ENCODE assay signal across 24 cellular contexts in the genomic region with DNA sequence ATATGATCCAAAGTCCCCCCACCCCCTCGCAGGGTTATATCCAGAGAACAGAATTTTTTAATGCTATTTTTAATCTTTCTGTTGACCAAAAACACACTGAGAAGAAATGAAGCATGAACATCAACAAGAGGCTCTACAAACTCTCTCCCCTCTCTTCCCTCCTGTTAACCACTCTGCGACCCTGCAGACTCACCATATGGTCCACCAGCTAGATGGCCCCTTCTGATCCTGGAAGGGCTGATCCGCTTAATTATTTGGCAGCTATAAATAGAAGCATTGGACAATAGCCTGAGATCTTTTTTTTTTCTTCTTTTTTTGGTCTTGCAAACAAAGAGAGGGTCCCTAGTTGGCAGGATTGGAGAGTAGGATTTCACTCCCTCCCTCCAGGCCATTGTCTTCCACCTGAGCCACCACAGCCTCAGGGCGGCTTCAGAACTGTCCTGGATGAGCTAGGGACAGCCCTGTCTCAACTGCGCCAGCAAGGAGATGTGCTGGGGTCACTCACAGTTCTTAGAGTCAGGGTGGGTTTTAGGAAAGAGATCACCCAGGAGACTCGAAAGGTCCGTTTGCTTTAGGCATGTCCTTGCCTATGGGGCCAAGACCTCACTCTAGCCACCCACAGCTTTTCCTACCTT.
A peak's percentile ranks its signal among the peaks of the same experiment; 100 is the strongest.
DNase-seq lines count a peak whose midpoint lies in the region; ATAC-seq and TF ChIP-seq lines count a peak whose summit lies in the region.
"Had no signal": no experiment of that assay in that cellular context is flagged by ENCODE, and none has a peak within 500 bp of the region (broad histone marks: within the 10 kb centered on the region; RNA-seq: fewer than 3 reads in every experiment).

No MANE protein-coding gene starts in this region.

- TF ChIP-seq CTCF in esophagus muscularis mucosa (IDR thresholded peaks at IDR 0.05), result no peak

- no peak for TF ChIP-seq EP300 in esophagus muscularis mucosa (IDR thresholded peaks at IDR 0.05)

- H3K9ac ChIP-seq in BLaER1, result no peak overlapping the region
- H3K9ac ChIP-seq: SK-N-SH had no signal

- no peaks in the 10 kb centered on the region for H3K36me3 ChIP-seq in BLaER1
- H3K36me3 ChIP-seq in esophagus muscularis mucosa, result no peaks in the 10 kb centered on the region
- H3K36me3 ChIP-seq: adrenal gland, left lung had no signal

- H3K27me3 ChIP-seq in BLaER1 (no peaks in the 10 kb centered on the region), esophagus muscularis mucosa (no peaks in the 10 kb centered on the region)
- H3K27me3 ChIP-seq: adrenal gland, left lung had no signal

- H3K4me1 Mint-ChIP-seq in T-helper 17 cell, result no peaks in the 10 kb centered on the region
- H3K4me1 Mint-ChIP-seq: activated CD4-positive, alpha-beta T cell treated with anti-CD3 and anti-CD28 coated beads, Interleukin-2, amount 10 ng/mL, durations not matched to agents 24 days and 14 days; naive thymus-derived CD4-positive, alpha-beta T cell had no signal

- 73% methylated on average over 7 of the region's 7 CpGs for WGBS in esophagus muscularis mucosa

- ATAC-seq in HG03139 (IDR thresholded peaks at IDR 0.05; ENCODE audit: unreplicated experiment) (no peak), T-helper 17 cell (no peak)
- ATAC-seq: esophagus mucosa; left lung; naive thymus-derived CD4-positive, alpha-beta T cell had no signal

- no peak overlapping the region for H3K4me3 ChIP-seq in BLaER1
- no peak overlapping the region for H3K4me3 ChIP-seq in esophagus muscularis mucosa
- H3K4me3 ChIP-seq: adrenal gland, left lung had no signal

- TF ChIP-seq POLR2A in esophagus muscularis mucosa (IDR thresholded peaks at IDR 0.05; ENCODE audit: low read depth), result no peak

- H3K27ac Mint-ChIP-seq in T-helper 17 cell, result no peak overlapping the region
- H3K27ac Mint-ChIP-seq: activated CD4-positive, alpha-beta T cell treated with anti-CD3 and anti-CD28 coated beads, Interleukin-2, amount 10 ng/mL, durations not matched to agents 24 days and 14 days; naive thymus-derived CD4-positive, alpha-beta T cell had no signal

- no peaks in the 10 kb centered on the region for H3K36me3 Mint-ChIP-seq in T-helper 17 cell (ENCODE audit: low read depth)
- H3K36me3 Mint-ChIP-seq: naive thymus-derived CD4-positive, alpha-beta T cell had no signal

- intact Hi-C loops in esophagus muscularis mucosa (cut with DNase I), result no loop called here

- DNase-seq in DMS 273 (lab: John Stamatoyannopoulos, UW; ENCODE audit: unreplicated experiment) (peak; percentile 33), NCI-H446 (lab: John Stamatoyannopoulos, UW) (peak; percentile 31 to 58), esophagus muscularis mucosa (ENCODE audit: extremely low spot score) (no peak), T-helper 17 cell (no peak), GDM1 (lab: John Stamatoyannopoulos, UW) (no peak), occipital lobe (lab: John Stamatoyannopoulos, UW) (no peak)
- DNase-seq: ACHN; activated CD4-positive, alpha-beta T cell treated with anti-CD3 and anti-CD28 coated beads, Interleukin-2, amount 10 ng/mL, durations not matched to agents 24 days and 14 days; activated naive CD4-positive, alpha-beta T cell treated with Interleukin-2 at 50 U/mL for 16 hours; activated T-cell treated with anti-CD3 and anti-CD28 coated beads, Interleukin-2, amount 50 U/mL, for 48 hours; adrenal gland; Calu3; effector memory CD4-positive, alpha-beta T cell; GOT3; hypothalamus; left lung; naive thymus-derived CD4-positive, alpha-beta T cell; NCI-H187 treated with DMSO at 0.1 percent for 48 hours; NCI-H526; SK-N-SH; T-helper 2 cell had no signal

- H3K9me3 ChIP-seq in BLaER1 (no peaks in the 10 kb centered on the region), esophagus muscularis mucosa (no peaks in the 10 kb centered on the region), T-helper 17 cell (ENCODE audit: control insufficient read depth, low read length, poor library complexity, severe bottlenecking) (no peaks in the 10 kb centered on the region)
- H3K9me3 ChIP-seq: adrenal gland, left lung, SK-N-SH had no signal

- no peaks in the 10 kb centered on the region for H4K20me1 ChIP-seq in BLaER1

- H3K27me3 Mint-ChIP-seq in T-helper 17 cell, result peaks cover 9% of the 10 kb centered on the region
- H3K27me3 Mint-ChIP-seq: activated CD4-positive, alpha-beta T cell treated with anti-CD3 and anti-CD28 coated beads, Interleukin-2, amount 10 ng/mL, durations not matched to agents 24 days and 14 days had no signal

- peaks cover 12% of the 10 kb centered on the region for H3K4me1 ChIP-seq in BLaER1
- peaks cover 0 to 62% (median 51%) of the 10 kb centered on the region in 4 donors for H3K4me1 ChIP-seq in esophagus muscularis mucosa
- H3K4me1 ChIP-seq: adrenal gland, left lung had no signal

- H3K4me3 Mint-ChIP-seq in T-helper 17 cell, result no peak overlapping the region
- H3K4me3 Mint-ChIP-seq: activated CD4-positive, alpha-beta T cell treated with anti-CD3 and anti-CD28 coated beads, Interleukin-2, amount 10 ng/mL, durations not matched to agents 24 days and 14 days; naive thymus-derived CD4-positive, alpha-beta T cell had no signal

- H3K27ac ChIP-seq in BLaER1 (no peak overlapping the region), esophagus muscularis mucosa (replicated peaks in 1 of 4) (peak overlapping the region in 3 of 4 donors; percentile 1 to 23 (median 5))
- H3K27ac ChIP-seq: left lung had no signal

- peak overlapping the region; percentile 54 for H3K4me2 ChIP-seq in BLaER1
- H3K4me2 ChIP-seq: SK-N-SH had no signal

Comparison
In these comparisons a context has a peak if more than half of its experiments do, and no peak if none do; other contexts are left out.
1. DNase-seq: peak in DMS 273 (single experiment) and NCI-H446 (2 of 2); none in esophagus muscularis mucosa (single experiment), T-helper 17 cell (0 of 3), GDM1 (single experiment) and occipital lobe (single experiment).